Comparison of ENCODE assay signal across 1 cellular context in the genomic region with DNA sequence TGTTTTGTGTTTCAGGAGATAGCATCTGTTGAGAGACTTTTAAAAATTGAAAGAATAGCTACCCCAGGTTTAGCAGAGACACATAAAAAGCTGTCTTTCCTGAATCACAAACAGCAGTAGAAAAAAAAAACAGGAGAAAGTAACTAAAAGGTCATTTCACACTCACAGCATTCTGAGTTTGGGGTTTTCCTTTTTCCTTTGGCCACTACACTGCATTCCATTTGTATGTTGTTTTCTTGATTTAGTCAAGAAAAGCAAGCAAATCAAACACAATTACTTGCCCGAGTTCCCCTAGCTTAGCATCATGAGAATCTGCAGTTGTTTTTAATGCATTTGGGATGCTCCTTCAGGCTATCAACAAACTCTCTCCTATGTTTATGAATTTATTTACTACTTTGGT.
TF ChIP-seq lines count a peak whose summit lies in the region.

No MANE protein-coding gene starts in this region.

TF ChIP-seq in IMR-90, 13 proteins besides CTCF, POLR2A, EP300 and RAD21:
- TF ChIP-seq SMC3 (IDR thresholded peaks at IDR 0.05; ENCODE audit: low read depth, low read length) (no peak), MAZ (IDR thresholded peaks at IDR 0.05; ENCODE audit: borderline replicate concordance, low read depth, low read length) (no peak), ELK1 (IDR thresholded peaks at IDR 0.05; ENCODE audit: borderline replicate concordance, low read depth, low read length) (no peak), RCOR1 (IDR thresholded peaks at IDR 0.05; ENCODE audit: insufficient replicate concordance, low read length) (no peak), CHD1 (IDR thresholded peaks at IDR 0.05; ENCODE audit: low read depth, low read length) (no peak), CEBPB (IDR thresholded peaks at IDR 0.05; ENCODE audit: low read depth, low read length) (no peak)
- TF ChIP-seq, protein P1, sequence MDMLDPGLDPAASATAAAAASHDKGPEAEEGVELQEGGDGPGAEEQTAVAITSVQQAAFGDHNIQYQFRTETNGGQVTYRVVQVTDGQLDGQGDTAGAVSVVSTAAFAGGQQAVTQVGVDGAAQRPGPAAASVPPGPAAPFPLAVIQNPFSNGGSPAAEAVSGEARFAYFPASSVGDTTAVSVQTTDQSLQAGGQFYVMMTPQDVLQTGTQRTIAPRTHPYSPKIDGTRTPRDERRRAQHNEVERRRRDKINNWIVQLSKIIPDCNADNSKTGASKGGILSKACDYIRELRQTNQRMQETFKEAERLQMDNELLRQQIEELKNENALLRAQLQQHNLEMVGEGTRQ (IDR thresholded peaks at IDR 0.05; ENCODE audit: low read depth, low read length), result no peak
